Comparison of ENCODE assay signal across 27 cellular contexts in genomic region chr12:92654929-92655328, GRCh38. TPM values are rescaled to one million over a fixed set of nuclear protein-coding genes. Genes with fewer than 3 reads are reported as not detected.
DNase-seq lines count a peak whose midpoint lies in the region; ATAC-seq and TF ChIP-seq lines count a peak whose summit lies in the region.
"Had no signal": no experiment of that assay in that cellular context is flagged by ENCODE, and none has a peak within 500 bp of the region (broad histone marks: within the 10 kb centered on the region; RNA-seq: fewer than 3 reads in every experiment).

No MANE protein-coding gene starts in this region.

- TF ChIP-seq CTCF in heart right ventricle (IDR thresholded peaks at IDR 0.05), result no peak
- TF ChIP-seq CTCF in right atrium auricular region (IDR thresholded peaks at IDR 0.05), result no peak
- no peak for TF ChIP-seq CTCF in epithelial cell of esophagus (IDR thresholded peaks at IDR 0.05; ENCODE audit: insufficient read depth, low read depth, low read length, missing control alignments)
- no peak for TF ChIP-seq CTCF in left lung (IDR thresholded peaks at IDR 0.05)

- DNase-seq in heart right ventricle (no peak), right atrium auricular region (ENCODE audit: low spot score) (no peak), epithelial cell of esophagus (ENCODE audit: low read depth) (peak; percentile 40), right cardiac atrium (peak in 1 of 3 donors; percentile 24), UCSD-AML1 (lab: John Stamatoyannopoulos, UW; ENCODE audit: unreplicated experiment) (no peak), left lung (no peak)
- DNase-seq: activated CD4-positive, alpha-beta T cell treated with anti-CD3 and anti-CD28 coated beads, Interleukin-2, amount 10 ng/mL, durations not matched to agents 24 days and 14 days; activated CD8-positive, alpha-beta memory T cell treated with anti-CD3 and anti-CD28 coated beads, Interleukin-2, amount 10 ng/mL, durations not matched to agents 7 days and 5 days; activated naive CD8-positive, alpha-beta T cell treated with anti-CD3 and anti-CD28 coated beads for 36 hours; Calu3; effector memory CD8-positive, alpha-beta T cell; foreskin melanocyte; HCEC 1CT; hypothalamus; NCI-H524; Peyer's patch; stomach; upper lobe of right lung had no signal

- ATAC-seq in heart right ventricle (peak in 6 of 8 donors; percentile 33 to 71 (median 60)), right cardiac atrium (peak; percentile 64 to 69), SK-N-SH treated with all-trans-retinoic acid at 6 μM for 48 hours (no peak), left lung (no peak)
- ATAC-seq: activated CD8-positive, alpha-beta memory T cell treated with anti-CD3 and anti-CD28 coated beads, Interleukin-2, amount 10 ng/mL, durations not matched to agents 7 days and 5 days; body of pancreas; effector memory CD8-positive, alpha-beta T cell; upper lobe of right lung had no signal

- 47 to 61% methylated on average over 1 of the region's 1 CpG for WGBS in heart right ventricle, 2 donors
- WGBS in right cardiac atrium, result 48% methylated on average over 1 of the region's 1 CpG

- H3K9me3 ChIP-seq in heart right ventricle (no peaks in the 10 kb centered on the region), right atrium auricular region (no peaks in the 10 kb centered on the region), right cardiac atrium (ENCODE audit: control insufficient read depth, low read length) (no peaks in the 10 kb centered on the region), subcutaneous abdominal adipose tissue (ENCODE audit: control insufficient read depth in 5 of 5, low read length in 5 of 5) (no peaks in the 10 kb centered on the region), left lung (no peaks in the 10 kb centered on the region)
- H3K9me3 ChIP-seq: body of pancreas, Peyer's patch, stomach, upper lobe of right lung had no signal

- H3K36me3 ChIP-seq in heart right ventricle, result no peaks in the 10 kb centered on the region
- no peaks in the 10 kb centered on the region for H3K36me3 ChIP-seq in right atrium auricular region
- H3K36me3 ChIP-seq in subcutaneous abdominal adipose tissue (ENCODE audit: control insufficient read depth in 5 of 5, insufficient read depth in 5 of 5, low read length in 5 of 5), result no peaks in the 10 kb centered on the region
- no peaks in the 10 kb centered on the region for H3K36me3 ChIP-seq in left lung
- H3K36me3 ChIP-seq: Peyer's patch, stomach, upper lobe of right lung had no signal

- intact Hi-C loops in heart right ventricle (cut with DNase I) (loop anchor here in 3 of 10 donors (5.0 kb wide), 3 partner anchors 1273 to 1293 kb away; no protein-coding TSS in a partner anchor), right cardiac atrium (cut with DNase I) (loop anchor here in 2 of 4 donors (5.0 kb wide), 1 partner anchor 1293 kb away; no protein-coding TSS in a partner anchor), left lung (cut with DNase I) (no loop called here)

- no peak overlapping the region for H3K4me3 ChIP-seq in heart right ventricle
- no peak overlapping the region for H3K4me3 ChIP-seq in right atrium auricular region
- no peak overlapping the region for H3K4me3 ChIP-seq in epithelial cell of esophagus (ENCODE audit: low read length)
- no peak overlapping the region for H3K4me3 ChIP-seq in right cardiac atrium (ENCODE audit: low read length)
- H3K4me3 ChIP-seq in subcutaneous abdominal adipose tissue (ENCODE audit: low read depth in 1 of 5, low read length in 5 of 5), result no peak overlapping the region
- no peak overlapping the region for H3K4me3 ChIP-seq in left lung
- H3K4me3 ChIP-seq: body of pancreas, Peyer's patch, stomach, upper lobe of right lung had no signal

- H3K4me1 ChIP-seq in heart right ventricle (peaks cover 0 to 5% (median 0%) of the 10 kb centered on the region in 9 donors), right atrium auricular region (no peaks in the 10 kb centered on the region), right cardiac atrium (ENCODE audit: control insufficient read depth, insufficient read depth, low read length) (no peaks in the 10 kb centered on the region), subcutaneous abdominal adipose tissue (ENCODE audit: control insufficient read depth in 5 of 5, insufficient read depth in 5 of 5, low read length in 5 of 5) (peaks cover 2 to 25% (median 10%) of the 10 kb centered on the region in 5 donors), left lung (no peaks in the 10 kb centered on the region)
- H3K4me1 ChIP-seq: body of pancreas, upper lobe of right lung had no signal

- no peaks in the 10 kb centered on the region for H3K27me3 ChIP-seq in heart right ventricle
- no peaks in the 10 kb centered on the region for H3K27me3 ChIP-seq in right atrium auricular region
- H3K27me3 ChIP-seq in right cardiac atrium (ENCODE audit: control insufficient read depth, insufficient read depth), result no peaks in the 10 kb centered on the region
- no peaks in the 10 kb centered on the region for H3K27me3 ChIP-seq in subcutaneous abdominal adipose tissue (ENCODE audit: control insufficient read depth in 5 of 5, insufficient read depth in 4 of 5, low read length in 5 of 5)
- H3K27me3 ChIP-seq in left lung, result no peaks in the 10 kb centered on the region
- H3K27me3 ChIP-seq: body of pancreas, Peyer's patch, stomach, upper lobe of right lung had no signal

- H3K27ac ChIP-seq in heart right ventricle (peak overlapping the region in 3 of 10 donors; percentile 11 to 39 (median 19)), right atrium auricular region (no peak overlapping the region), right cardiac atrium (ENCODE audit: low read length) (no peak overlapping the region), subcutaneous abdominal adipose tissue (ENCODE audit: low read depth, low read length) (peak overlapping the region; percentile 82), left lung (no peak overlapping the region)
- H3K27ac ChIP-seq: body of pancreas, C4-2B, Peyer's patch, stomach, upper lobe of right lung had no signal

- peak overlapping the region in 1 of 5 donors; percentile 10 for H3K9ac ChIP-seq in subcutaneous abdominal adipose tissue (ENCODE audit: low read length in 5 of 5)

TF ChIP-seq in SK-N-SH treated with all-trans-retinoic acid at 6 μM for 48 hours, 23 proteins besides CTCF, POLR2A, EP300 and RAD21 (continues in another document):
- TF ChIP-seq ZNF8 (CRISPR knock-in tag; IDR thresholded peaks at IDR 0.05) (no peak), TCF4 (CRISPR knock-in tag; IDR thresholded peaks at IDR 0.05; ENCODE audit: borderline replicate concordance) (no peak), BACH2 (CRISPR knock-in tag; IDR thresholded peaks at IDR 0.05; ENCODE audit: borderline replicate concordance) (no peak), TSHZ2 (CRISPR knock-in tag; IDR thresholded peaks at IDR 0.05) (no peak), ISL1 (CRISPR knock-in tag; IDR thresholded peaks at IDR 0.05) (no peak), ZNF70 (CRISPR knock-in tag; IDR thresholded peaks at IDR 0.05) (no peak), OSR1 (CRISPR knock-in tag; IDR thresholded peaks at IDR 0.05) (no peak), RARB (CRISPR knock-in tag; IDR thresholded peaks at IDR 0.05) (no peak), CSRNP3 (CRISPR knock-in tag; IDR thresholded peaks at IDR 0.05) (no peak), GLIS3 (CRISPR knock-in tag; IDR thresholded peaks at IDR 0.05) (no peak), ZFP30 (CRISPR knock-in tag; IDR thresholded peaks at IDR 0.05) (no peak)

RNA-seq across cellular contexts. Expression of gene PLEKHG7, which starts 47.9 kb away (rescaled TPM):
- total RNA-seq in heart right ventricle, result not detected
- under 1 TPM in 1 of 2 donors, not detected in 1; 0.04 TPM for polyA plus RNA-seq in heart right ventricle
- total RNA-seq in right atrium auricular region, result not detected
- not detected for total RNA-seq in right cardiac atrium
- polyA plus RNA-seq in right cardiac atrium, result not detected
- 1 to 10 TPM in 1 of 2 donors, under 1 TPM in 1; 0.23 to 1.3 TPM for total RNA-seq in left lung
- total RNA-seq: A172; activated CD4-positive, alpha-beta T cell treated with anti-CD3 and anti-CD28 coated beads, Interleukin-2, amount 10 ng/mL, durations not matched to agents 24 days and 14 days; activated CD8-positive, alpha-beta memory T cell treated with anti-CD3 and anti-CD28 coated beads, Interleukin-2, amount 10 ng/mL, durations not matched to agents 7 days and 5 days; activated naive CD8-positive, alpha-beta T cell treated with anti-CD3 and anti-CD28 coated beads for 36 hours; activated T-helper 1 cell treated with anti-CD3 and anti-CD28 coated beads, Interleukin-12 subunit alpha, Interleukin-12 subunit beta, Interleukin-2, Interleukin-4 antibody, amounts not matched to agents 30 ng/mL and 10 ng/mL and 1 ng/mL, durations not matched to agents 14 hours and 24 hours and 36 hours; Daoy; M059J; SK-MEL-5; upper lobe of right lung had no signal

Comparison
In these comparisons a context has a peak if more than half of its experiments do, and no peak if none do; other contexts are left out.
1. ATAC-seq: peak in heart right ventricle (6 of 8) and right cardiac atrium (2 of 2); none in SK-N-SH treated with all-trans-retinoic acid at 6 μM for 48 hours (single experiment) and left lung (single experiment).